ENCODE assay signal across 21 cellular contexts in the genomic region with DNA sequence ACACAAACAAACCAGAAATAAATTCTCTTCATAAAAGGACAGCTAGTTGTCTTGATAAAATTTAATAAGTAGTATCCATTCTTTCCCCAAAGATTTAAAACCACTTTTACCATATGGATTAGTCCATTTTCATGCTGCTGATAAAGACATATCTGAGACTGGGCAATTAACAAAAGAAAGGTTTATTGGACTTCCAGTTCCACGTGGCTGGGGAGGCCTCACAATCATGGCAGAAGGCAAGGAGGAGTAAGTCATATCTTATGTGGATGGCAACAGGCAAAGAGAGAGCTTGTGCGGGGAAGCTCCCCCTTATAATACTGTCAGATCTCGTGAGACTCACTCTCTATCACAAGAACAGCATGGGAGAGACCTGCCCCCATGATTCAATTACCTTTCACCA. TPM values are rescaled to one million over a fixed set of nuclear protein-coding genes. Genes with fewer than 3 reads are reported as not detected.
"Had no signal": no experiment of that assay in that cellular context is flagged by ENCODE, and none has a peak within 500 bp of the region (broad histone marks: within the 10 kb centered on the region; RNA-seq: fewer than 3 reads in every experiment).

No MANE protein-coding gene starts in this region.

- H3K36me3 Mint-ChIP-seq: mesothelial cell of epicardium; naive B cell; naive thymus-derived CD8-positive, alpha-beta T cell had no signal

- H3K27me3 ChIP-seq: dorsolateral prefrontal cortex, esophagus squamous epithelium, gastrocnemius medialis, heart right ventricle, left lung had no signal

- H3K27ac ChIP-seq: coronary artery, dorsolateral prefrontal cortex, esophagus squamous epithelium, gastrocnemius medialis, heart right ventricle, left lung had no signal

- H3K36me3 ChIP-seq: esophagus squamous epithelium, gastrocnemius medialis, heart right ventricle, left lung had no signal

- H3K4me3 Mint-ChIP-seq: mesothelial cell of epicardium; naive B cell; naive thymus-derived CD8-positive, alpha-beta T cell had no signal

- H3K4me1 ChIP-seq: gastrocnemius medialis had no signal

- ATAC-seq: gastrocnemius medialis; naive thymus-derived CD8-positive, alpha-beta T cell had no signal

- H3K27me3 Mint-ChIP-seq: naive thymus-derived CD8-positive, alpha-beta T cell had no signal

- DNase-seq: dorsolateral prefrontal cortex; effector CD4-positive, alpha-beta T cell; effector memory CD4-positive, alpha-beta T cell; esophagus squamous epithelium; foreskin melanocyte; gastrocnemius medialis; glutamatergic neuron; hippocampal formation; left cardiac atrium; left lung; left ventricle myocardium superior; naive B cell; naive thymus-derived CD8-positive, alpha-beta T cell had no signal

- H3K9me3 ChIP-seq: esophagus squamous epithelium, gastrocnemius medialis, left lung, mucosa of descending colon had no signal

- H3K4me1 Mint-ChIP-seq: mesothelial cell of epicardium had no signal

- H3K4me3 ChIP-seq: coronary artery, dorsolateral prefrontal cortex, esophagus squamous epithelium, gastrocnemius medialis, heart right ventricle, left lung, lung, mucosa of descending colon had no signal

- H3K27ac Mint-ChIP-seq: mesothelial cell of epicardium, naive B cell had no signal

RNA-seq across cellular contexts. Expression of gene C2CD4B, which starts 38.7 kb away (rescaled TPM):
- total RNA-seq: mesothelial cell of epicardium; myocyte; naive thymus-derived CD8-positive, alpha-beta T cell had no signal
- polyA plus RNA-seq: keratinocyte; naive thymus-derived CD8-positive, alpha-beta T cell had no signal

RNA-seq across cellular contexts. Expression of gene C2CD4A, which starts 59.6 kb away (rescaled TPM):
- total RNA-seq: left cardiac atrium; left ventricle myocardium superior; mesenteric fat pad; mesothelial cell of epicardium; myocyte; naive thymus-derived CD8-positive, alpha-beta T cell had no signal
- polyA plus RNA-seq: keratinocyte; naive thymus-derived CD8-positive, alpha-beta T cell had no signal
